Comparison of ENCODE assay signal across 11 cellular contexts in genomic region chr2:121903037-121903689, GRCh38.
DNase-seq lines count a peak whose midpoint lies in the region; ATAC-seq, FAIRE-seq and TF ChIP-seq lines count a peak whose summit lies in the region.
"Had no signal": no experiment of that assay in that cellular context is flagged by ENCODE, and none has a peak within 500 bp of the region (broad histone marks: within the 10 kb centered on the region; RNA-seq: fewer than 3 reads in every experiment).

No MANE protein-coding gene starts in this region.

- H3K4me1 ChIP-seq in K562 (replicated peaks in 1 of 2; ENCODE audit: control insufficient read depth in 2 of 2, insufficient read depth in 2 of 2, low read length in 2 of 2) (peaks cover 0 to 10% of the 10 kb centered on the region in 2 experiments; a peak in 1 of 5 replicates), esophagus squamous epithelium (no peaks in the 10 kb centered on the region)

- 2% methylated on average over 10 of the region's 14 CpGs for WGBS in K562 (ENCODE audit: insufficient coverage, low coverage, missing lambda C conversion rate)
- WGBS in esophagus squamous epithelium, 2 donors = 54 to 55% methylated on average over 8 of the region's 14 CpGs

- H3K27ac Mint-ChIP-seq in activated CD4-positive, alpha-beta memory T cell treated with anti-CD3 and anti-CD28 coated beads, Interleukin-2, amount 10 ng/mL, durations not matched to agents 7 days and 5 days = no peak overlapping the region
- H3K27ac Mint-ChIP-seq in activated naive CD4-positive, alpha-beta T cell treated with anti-CD3 and anti-CD28 coated beads for 36 hours = no peak overlapping the region
- H3K27ac Mint-ChIP-seq: naive B cell had no signal

- no peaks in the 10 kb centered on the region for H3K9me1 ChIP-seq in K562 (ENCODE audit: control insufficient read depth, insufficient read depth, low read length)

- TF ChIP-seq CTCF in K562 (IDR thresholded peaks at IDR 0.05 in 2 of 3, conservative IDR thresholded peaks at IDR 0.05 in 1 of 3; ENCODE audit: insufficient read depth in 2 of 3, low read depth in 1 of 3, low read length in 3 of 3) (no peak), esophagus squamous epithelium (IDR thresholded peaks at IDR 0.05) (no peak)

- no peaks in the 10 kb centered on the region for H3K36me3 Mint-ChIP-seq in activated CD4-positive, alpha-beta memory T cell treated with anti-CD3 and anti-CD28 coated beads, Interleukin-2, amount 10 ng/mL, durations not matched to agents 7 days and 5 days (ENCODE audit: low read depth)
- H3K36me3 Mint-ChIP-seq in activated naive CD4-positive, alpha-beta T cell treated with anti-CD3 and anti-CD28 coated beads for 36 hours (ENCODE audit: low read depth) = no peaks in the 10 kb centered on the region
- H3K36me3 Mint-ChIP-seq: naive B cell had no signal

- H2AFZ ChIP-seq in K562 (ENCODE audit: low read depth, low read length) = peak overlapping the region; percentile 83

- CTCF ChIA-PET in K562 (lab: Yijun Ruan, JAX; ENCODE audit: low intra/inter-chr PET ratio) = no interaction called here
- CTCF ChIA-PET in activated CD4-positive, alpha-beta memory T cell treated with anti-CD3 and anti-CD28 coated beads, Interleukin-2, amount 10 ng/mL, durations not matched to agents 7 days and 5 days (lab: Charles Lee) = no interaction called here
- CTCF ChIA-PET in activated naive CD4-positive, alpha-beta T cell treated with anti-CD3 and anti-CD28 coated beads for 36 hours (lab: Charles Lee) = interaction anchor here (0.6 kb wide), 1 partner anchor 58 kb away, joined by 3 read pairs; no protein-coding TSS in a partner anchor

- H3K4me3 Mint-ChIP-seq in activated CD4-positive, alpha-beta memory T cell treated with anti-CD3 and anti-CD28 coated beads, Interleukin-2, amount 10 ng/mL, durations not matched to agents 7 days and 5 days = no peak overlapping the region
- H3K4me3 Mint-ChIP-seq in activated naive CD4-positive, alpha-beta T cell treated with anti-CD3 and anti-CD28 coated beads for 36 hours = no peak overlapping the region

- H3K36me3 ChIP-seq in MG63 = no peaks in the 10 kb centered on the region
- H3K36me3 ChIP-seq in K562 (ENCODE audit: control insufficient read depth, insufficient read depth, low read length) = no peaks in the 10 kb centered on the region
- H3K36me3 ChIP-seq in esophagus squamous epithelium = no peaks in the 10 kb centered on the region
- H3K36me3 ChIP-seq: spleen had no signal

- no peak overlapping the region; a peak in 2 of 4 replicates for H3K9ac ChIP-seq in K562 (ENCODE audit: insufficient read depth in 1 of 2, low read depth in 2 of 2, low read length in 2 of 2)

- in situ Hi-C loops in K562 (cut with MboI) = no loop called here

- H3K27ac ChIP-seq in K562 (ENCODE audit: extremely low read depth, low read depth, low read length) = no peak overlapping the region
- no peak overlapping the region for H3K27ac ChIP-seq in esophagus squamous epithelium
- H3K27ac ChIP-seq: spleen had no signal

- intact Hi-C loops in K562 (cut with micrococcal nuclease) = loop anchor here (5.0 kb wide), 1 partner anchor 69 kb away; no protein-coding TSS in a partner anchor
- intact Hi-C loops in activated naive CD4-positive, alpha-beta T cell treated with anti-CD3 and anti-CD28 coated beads for 36 hours (cut with micrococcal nuclease) = no loop called here
- intact Hi-C loops in esophagus squamous epithelium (cut with DNase I) = no loop called here

- no peaks in the 10 kb centered on the region for H3K79me2 ChIP-seq in K562 (ENCODE audit: control insufficient read depth, insufficient read depth, low read length)

- no peak for FAIRE-seq in K562 (lab: Jason Lieb, UNC)

- no TSS peak for BruUV-seq in K562 (replicated peaks; lab: Mats Ljungman, UMichigan)

- H3K27me3 Mint-ChIP-seq in activated CD4-positive, alpha-beta memory T cell treated with anti-CD3 and anti-CD28 coated beads, Interleukin-2, amount 10 ng/mL, durations not matched to agents 7 days and 5 days = no peaks in the 10 kb centered on the region
- no peaks in the 10 kb centered on the region for H3K27me3 Mint-ChIP-seq in activated naive CD4-positive, alpha-beta T cell treated with anti-CD3 and anti-CD28 coated beads for 36 hours (ENCODE audit: low read depth)
- H3K27me3 Mint-ChIP-seq: naive B cell had no signal

- TF ChIP-seq POLR2A in K562 (conservative IDR thresholded peaks at IDR 0.05) (no peak), esophagus squamous epithelium (IDR thresholded peaks at IDR 0.05) (no peak)

- peak; percentile 9 for ATAC-seq in K562

- H3K4me1 Mint-ChIP-seq in activated CD4-positive, alpha-beta memory T cell treated with anti-CD3 and anti-CD28 coated beads, Interleukin-2, amount 10 ng/mL, durations not matched to agents 7 days and 5 days = no peaks in the 10 kb centered on the region
- no peaks in the 10 kb centered on the region for H3K4me1 Mint-ChIP-seq in activated naive CD4-positive, alpha-beta T cell treated with anti-CD3 and anti-CD28 coated beads for 36 hours (ENCODE audit: low read depth)
- H3K4me1 Mint-ChIP-seq: naive B cell had no signal

- peak overlapping the region; percentile 73 for H3K4me2 ChIP-seq in K562 (ENCODE audit: insufficient read depth, low read length)

- DNase-seq in DMS53 (lab: John Stamatoyannopoulos, UW) = peak; percentile 68
- DNase-seq in MG63 = peak; percentile 28
- no peak for DNase-seq in K562 (ENCODE audit: extremely low read depth in 1 of 4, low spot score in 3 of 4)
- DNase-seq in myocyte (ENCODE audit: low read depth) = peak; percentile 18
- no peak for DNase-seq in activated CD4-positive, alpha-beta memory T cell treated with anti-CD3 and anti-CD28 coated beads, Interleukin-2, amount 10 ng/mL, durations not matched to agents 7 days and 5 days
- DNase-seq in activated naive CD4-positive, alpha-beta T cell treated with anti-CD3 and anti-CD28 coated beads for 36 hours = no peak
- no peak for DNase-seq in T1000 (lab: John Stamatoyannopoulos, UW)
- no peak for DNase-seq in esophagus squamous epithelium (lab: John Stamatoyannopoulos, UW)
- DNase-seq: DND-41, naive B cell, spleen had no signal

- H3K9me3 Mint-ChIP-seq in activated CD4-positive, alpha-beta memory T cell treated with anti-CD3 and anti-CD28 coated beads, Interleukin-2, amount 10 ng/mL, durations not matched to agents 7 days and 5 days = no peaks in the 10 kb centered on the region
- no peaks in the 10 kb centered on the region for H3K9me3 Mint-ChIP-seq in activated naive CD4-positive, alpha-beta T cell treated with anti-CD3 and anti-CD28 coated beads for 36 hours

- TF ChIP-seq EP300 in K562 (IDR thresholded peaks at IDR 0.05; ENCODE audit: low read length) = no peak

- no peak for TF ChIP-seq RAD21 in K562 (CRISPR knock-in tag; conservative IDR thresholded peaks at IDR 0.05 in 1 of 2, IDR thresholded peaks at IDR 0.05 in 1 of 2)

- H3K9me3 ChIP-seq in MG63 (no peaks in the 10 kb centered on the region), K562 (replicated peaks; ENCODE audit: control insufficient read depth, insufficient read depth, low read depth, low read length) (no peaks in the 10 kb centered on the region), esophagus squamous epithelium (no peaks in the 10 kb centered on the region)

- 0 out of 2 replicates have a peak, but pooled peaks cover 3% of the 10 kb centered on the region for H4K20me1 ChIP-seq in K562 (replicated peaks; ENCODE audit: control insufficient read depth, insufficient read depth, low read length)

- POLR2A ChIA-PET in K562 (lab: Yijun Ruan, JAX) = interaction anchor here (0.6 kb wide), 1 partner anchor 91 kb away, joined by 3 read pairs; no protein-coding TSS in a partner anchor
- POLR2A ChIA-PET in activated CD4-positive, alpha-beta memory T cell treated with anti-CD3 and anti-CD28 coated beads, Interleukin-2, amount 10 ng/mL, durations not matched to agents 7 days and 5 days (lab: Charles Lee) = no interaction called here

- H3K27me3 ChIP-seq in MG63 (no peaks in the 10 kb centered on the region), K562 (ENCODE audit: control insufficient read depth in 2 of 2, insufficient read depth in 2 of 2, low read length in 2 of 2) (peaks cover 0 to 30% of the 10 kb centered on the region in 2 experiments; a peak in 2 of 5 replicates), esophagus squamous epithelium (peaks cover 0 to 13% (median 0%) of the 10 kb centered on the region in 4 donors)

- H3K4me3 ChIP-seq in MG63 (no peak overlapping the region), K562 (peak overlapping the region; percentile 29), esophagus squamous epithelium (no peak overlapping the region)

TF ChIP-seq in K562, 482 proteins besides CTCF, POLR2A, EP300 and RAD21:
- no peak for TF ChIP-seq ZC3H8 (IDR thresholded peaks at IDR 0.05)
- no peak for TF ChIP-seq KDM1A (IDR thresholded peaks at IDR 0.05)
- no peak for TF ChIP-seq TRIM24 (IDR thresholded peaks at IDR 0.05)
- no peak for TF ChIP-seq BCL6 (CRISPR knock-in tag; IDR thresholded peaks at IDR 0.05)
- TF ChIP-seq PCBP2 (IDR thresholded peaks at IDR 0.05; ENCODE audit: low read depth, low read length, poor library complexity, severe bottlenecking) = no peak
- no peak for TF ChIP-seq TCF3 (CRISPR knock-in tag; IDR thresholded peaks at IDR 0.05)

Comparison
In these comparisons a context has a peak if more than half of its experiments do, and no peak if none do; other contexts are left out.
1. DNase-seq: peak in DMS53 (single experiment), MG63 (single experiment) and myocyte (single experiment); none in K562 (0 of 4), activated CD4-positive, alpha-beta memory T cell treated with anti-CD3 and anti-CD28 coated beads, Interleukin-2, amount 10 ng/mL, durations not matched to agents 7 days and 5 days (single experiment), activated naive CD4-positive, alpha-beta T cell treated with anti-CD3 and anti-CD28 coated beads for 36 hours (single experiment), T1000 (single experiment) and esophagus squamous epithelium (single experiment).